10 cellular contexts compared by ENCODE assay signal in the genomic region with DNA sequence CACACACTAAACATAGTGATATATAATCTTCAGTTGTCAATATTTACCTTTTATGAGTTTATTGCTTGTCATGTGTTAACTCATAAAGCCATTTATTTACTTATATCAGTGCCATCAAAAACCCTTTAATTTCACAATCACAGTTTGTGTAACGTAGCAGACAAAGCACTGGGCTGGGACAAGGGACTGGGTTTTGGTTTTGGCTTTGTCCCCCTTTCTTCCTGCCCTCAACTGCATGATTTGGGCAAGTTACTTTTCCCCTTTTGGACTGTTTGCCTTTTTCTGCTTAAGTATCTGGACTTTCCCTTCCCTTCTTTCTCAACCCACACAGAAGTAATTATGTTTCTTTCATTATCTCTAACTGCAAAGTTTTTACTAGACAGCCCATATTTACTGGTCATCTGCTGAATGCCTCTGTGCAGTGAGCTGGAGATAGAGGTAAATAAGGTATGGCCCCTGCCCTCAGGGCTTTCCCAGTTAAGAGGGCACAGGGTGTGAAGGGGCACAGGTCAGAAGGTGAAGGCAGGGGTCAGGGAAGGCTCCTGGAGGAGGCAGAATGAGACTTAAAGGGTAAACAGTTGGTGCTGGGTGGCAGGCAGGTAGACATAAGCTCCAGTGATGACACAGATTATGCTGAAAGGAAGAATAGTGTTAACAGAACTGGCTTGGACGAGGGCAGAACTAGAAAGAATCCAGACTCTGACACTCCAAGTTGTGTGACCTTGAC. TPM values are rescaled to one million over a fixed set of nuclear protein-coding genes. Genes with fewer than 3 reads are reported as not detected.
A peak's percentile ranks its signal among the peaks of the same experiment; 100 is the strongest.
DNase-seq lines count a peak whose midpoint lies in the region; ATAC-seq and TF ChIP-seq lines count a peak whose summit lies in the region.
"Had no signal": no experiment of that assay in that cellular context is flagged by ENCODE, and none has a peak within 500 bp of the region (broad histone marks: within the 10 kb centered on the region; RNA-seq: fewer than 3 reads in every experiment).

No MANE protein-coding gene starts in this region.

- H3K9me3 ChIP-seq in SK-N-SH (no peaks in the 10 kb centered on the region), MG63 (no peaks in the 10 kb centered on the region)

- TF ChIP-seq EP300 in SK-N-SH (IDR thresholded peaks at IDR 0.05; ENCODE audit: borderline replicate concordance in 1 of 2, low read depth in 1 of 2, low read length in 1 of 2), result no peak

- H3K4me2 ChIP-seq in SK-N-SH, result no peak overlapping the region

- CTCF ChIA-PET in SK-N-SH (lab: Yijun Ruan, JAX), result interaction anchor here (1.3 kb wide), 1 partner anchor 15 kb away, joined by 4 read pairs; a partner anchor contains a TSS
- CTCF ChIA-PET in HEK293T (lab: Yijun Ruan, JAX), result no interaction called here

- H3K4me3 ChIP-seq in SK-N-SH (ENCODE audit: low read depth in 2 of 2, low read length in 1 of 2) (no peak overlapping the region), MG63 (no peak overlapping the region)

- H3K9ac ChIP-seq in SK-N-SH, result no peak overlapping the region

- no peak overlapping the region for H3K27ac ChIP-seq in SK-N-SH (ENCODE audit: low read depth in 2 of 2, low read length in 1 of 2)

- H3K27me3 ChIP-seq in SK-N-SH (ENCODE audit: insufficient read depth), result no peaks in the 10 kb centered on the region
- H3K27me3 ChIP-seq in MG63, result no peaks in the 10 kb centered on the region

- 65% methylated on average over 2 of the region's 2 CpGs for WGBS in SK-N-SH (ENCODE audit: low lambda C conversion rate)

- peaks cover 0 to 5% of the 10 kb centered on the region in 2 experiments; a peak in 1 of 4 replicates for H3K4me1 ChIP-seq in SK-N-SH (ENCODE audit: control insufficient read depth in 1 of 2, insufficient read depth in 2 of 2, low read depth in 1 of 2, low read length in 1 of 2)

- no peak for TF ChIP-seq RAD21 in SK-N-SH (IDR thresholded peaks at IDR 0.05; ENCODE audit: low read length)

- H3F3A ChIP-seq in SK-N-SH (replicated peaks; ENCODE audit: insufficient read depth), result no peaks in the 10 kb centered on the region

- H3K9me2 ChIP-seq in SK-N-SH, result no peaks in the 10 kb centered on the region

- no peak overlapping the region for H2AFZ ChIP-seq in SK-N-SH (ENCODE audit: low read depth)

- ATAC-seq in GM18502 (IDR thresholded peaks at IDR 0.05; ENCODE audit: poor library complexity, unreplicated experiment), result peak; percentile 57
- peak; percentile 40 for ATAC-seq in GM21390 (IDR thresholded peaks at IDR 0.05; ENCODE audit: unreplicated experiment)
- peak; percentile 58 for ATAC-seq in HG03439 (IDR thresholded peaks at IDR 0.05; ENCODE audit: unreplicated experiment)
- peak; percentile 79 for ATAC-seq in left lobe of liver

- H3K79me2 ChIP-seq in SK-N-SH (ENCODE audit: insufficient read depth), result no peaks in the 10 kb centered on the region

- H3K36me3 ChIP-seq in SK-N-SH (replicated peaks in 1 of 2; ENCODE audit: control insufficient read depth in 1 of 2, insufficient read depth in 2 of 2, low read length in 1 of 2) (no peaks in the 10 kb centered on the region), MG63 (no peaks in the 10 kb centered on the region)

- POLR2A ChIA-PET in SK-N-SH (lab: Yijun Ruan, JAX), result no interaction called here
- POLR2A ChIA-PET in HEK293T (lab: Yijun Ruan, JAX), result no interaction called here

- no peaks in the 10 kb centered on the region for H4K20me1 ChIP-seq in SK-N-SH (ENCODE audit: insufficient read depth)

- DNase-seq in left lobe of liver (ENCODE audit: low spot score) (no peak), SK-N-SH (no peak), NCI-H82 (lab: John Stamatoyannopoulos, UW) (no peak), HEK293T (ENCODE audit: extremely low spot score) (no peak), MG63 (no peak)
- DNase-seq: DND-41, T-helper 9 cell had no signal

- TF ChIP-seq CTCF in SK-N-SH (IDR thresholded peaks at IDR 0.05), result no peak

TF ChIP-seq in SK-N-SH, 30 proteins besides CTCF, POLR2A, EP300 and RAD21:
- no peak for TF ChIP-seq RXRA (IDR thresholded peaks at IDR 0.05; ENCODE audit: borderline replicate concordance, low read depth)
- TF ChIP-seq NRF1 (IDR thresholded peaks at IDR 0.05; ENCODE audit: low read depth, low read length), result no peak
- no peak for TF ChIP-seq GABPA (IDR thresholded peaks at IDR 0.05; ENCODE audit: low read depth)
- TF ChIP-seq JUND (IDR thresholded peaks at IDR 0.05), result no peak

TF ChIP-seq in HEK293T, 16 proteins besides CTCF, POLR2A, EP300 and RAD21:
- no peak for TF ChIP-seq ZNF384 (IDR thresholded peaks at IDR 0.05)
- no peak for TF ChIP-seq ELF4 (IDR thresholded peaks at IDR 0.05)
- no peak for TF ChIP-seq HDGF (IDR thresholded peaks at IDR 0.05; ENCODE audit: borderline replicate concordance)
- no peak for TF ChIP-seq TARDBP (IDR thresholded peaks at IDR 0.05)
- TF ChIP-seq, protein P1, sequence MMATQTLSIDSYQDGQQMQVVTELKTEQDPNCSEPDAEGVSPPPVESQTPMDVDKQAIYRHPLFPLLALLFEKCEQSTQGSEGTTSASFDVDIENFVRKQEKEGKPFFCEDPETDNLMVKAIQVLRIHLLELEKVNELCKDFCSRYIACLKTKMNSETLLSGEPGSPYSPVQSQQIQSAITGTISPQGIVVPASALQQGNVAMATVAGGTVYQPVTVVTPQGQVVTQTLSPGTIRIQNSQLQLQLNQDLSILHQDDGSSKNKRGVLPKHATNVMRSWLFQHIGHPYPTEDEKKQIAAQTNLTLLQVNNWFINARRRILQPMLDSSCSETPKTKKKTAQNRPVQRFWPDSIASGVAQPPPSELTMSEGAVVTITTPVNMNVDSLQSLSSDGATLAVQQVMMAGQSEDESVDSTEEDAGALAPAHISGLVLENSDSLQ (IDR thresholded peaks at IDR 0.05), result no peak
- TF ChIP-seq L3MBTL2 (conservative IDR thresholded peaks at IDR 0.05), result no peak
- no peak for TF ChIP-seq NFRKB (IDR thresholded peaks at IDR 0.05)
- TF ChIP-seq ARNT (IDR thresholded peaks at IDR 0.05), result no peak
- no peak for TF ChIP-seq FOXK2 (IDR thresholded peaks at IDR 0.05)
- no peak for TF ChIP-seq FOXA1 (IDR thresholded peaks at IDR 0.05)
- no peak for TF ChIP-seq CTBP1 (IDR thresholded peaks at IDR 0.05; ENCODE audit: borderline replicate concordance)
- TF ChIP-seq FOXM1 (IDR thresholded peaks at IDR 0.05; ENCODE audit: borderline replicate concordance), result no peak
- no peak for TF ChIP-seq SP1 (IDR thresholded peaks at IDR 0.05)
- no peak for TF ChIP-seq SUZ12 (IDR thresholded peaks at IDR 0.05)
- no peak for TF ChIP-seq LEF1 (IDR thresholded peaks at IDR 0.05; ENCODE audit: borderline replicate concordance)
TF ChIP-seq in HEK293T: peak in this region for 0.

RNA-seq across cellular contexts. Expression of a gene that starts 14.8 kb away (rescaled TPM):
- 46.6 TPM for total RNA-seq in left lobe of liver
- 7.1 and 8.2 TPM in 2 replicates for polyA plus RNA-seq in SK-N-SH (2012; rRNA removed)
- 9.7 and 9.8 TPM in 2 replicates for polyA plus RNA-seq in SK-N-SH (2012; cell fraction: cytosol; rRNA removed)
- 4.2 and 8.9 TPM in 2 replicates for polyA plus RNA-seq in SK-N-SH (2012; cell fraction: nucleus; rRNA removed)
- 45.6 and 50.8 TPM in 2 replicates for total RNA-seq in MG63 (2014; rRNA removed; shearing (Covaris generic); ENCODE audit: low replicate concordance)
